ENCODE assay signal across 18 cellular contexts in the genomic region with DNA sequence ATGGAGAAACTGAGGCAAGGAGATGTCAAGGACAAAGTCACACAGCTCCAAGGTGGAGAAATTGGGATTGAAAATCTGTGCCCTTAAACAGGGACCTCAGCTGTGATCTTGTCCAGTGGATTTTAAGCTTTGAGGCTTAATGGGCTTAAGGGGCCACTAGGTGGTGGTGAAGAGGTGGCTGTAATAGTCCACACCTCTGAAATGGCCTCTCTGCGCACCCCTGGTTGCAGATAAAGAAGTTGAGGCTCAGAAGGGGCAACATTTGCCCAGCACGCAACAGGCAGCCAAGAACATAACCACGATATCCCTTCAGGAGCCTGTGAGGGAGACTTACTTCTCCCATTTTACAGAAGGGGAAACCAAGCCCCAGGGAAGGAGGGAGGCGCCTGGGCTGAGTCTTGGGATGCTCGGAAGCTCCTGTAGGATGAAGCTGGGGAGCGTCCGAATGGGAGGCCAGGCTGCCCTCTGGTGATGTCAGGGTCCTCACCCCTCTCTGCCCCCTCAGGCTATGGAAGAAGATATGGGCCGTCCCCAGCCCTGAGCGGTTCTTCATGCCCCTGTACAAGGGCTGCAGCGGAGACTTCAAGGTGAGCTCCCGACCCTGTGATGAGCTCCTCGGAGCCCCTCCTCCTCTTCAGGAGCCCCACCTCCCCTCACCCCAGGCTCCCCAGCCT. TPM values are rescaled to one million over a fixed set of nuclear protein-coding genes. Genes with fewer than 3 reads are reported as not detected.
A peak's percentile ranks its signal among the peaks of the same experiment; 100 is the strongest.
DNase-seq lines count a peak whose midpoint lies in the region; ATAC-seq, FAIRE-seq and TF ChIP-seq lines count a peak whose summit lies in the region.
"Had no signal": no experiment of that assay in that cellular context is flagged by ENCODE, and none has a peak within 500 bp of the region (broad histone marks: within the 10 kb centered on the region; RNA-seq: fewer than 3 reads in every experiment).

No MANE protein-coding gene starts in this region.

- H3K9me3 Mint-ChIP-seq in CD14-positive monocyte (peaks cover 12 to 32% (median 25%) of the 10 kb centered on the region in 7 donors), glutamatergic neuron (ENCODE audit: unreplicated experiment) (peaks cover 5% of the 10 kb centered on the region)
- H3K9me3 Mint-ChIP-seq in activated CD8-positive, alpha-beta T cell treated with anti-CD3 and anti-CD28 coated beads, Interleukin-2, amount 10 ng/mL, durations not matched to agents 7 days and 5 days (ENCODE audit: insufficient read depth), result peaks cover 4% of the 10 kb centered on the region

- in situ Hi-C loops in HepG2 (cut with HindIII; ENCODE audit: extremely low pct_ligation_motif_present, low pct_unique_long_range_greater_than_20kb), result no loop called here

- H3K9me3 ChIP-seq in DOHH2 (ENCODE audit: control insufficient read depth, insufficient read depth, low read length) (peaks cover 6% of the 10 kb centered on the region; the same call in 1 of the 2 replicates), HepG2 (ENCODE audit: low read length) (peaks cover 15% of the 10 kb centered on the region)

- H3K79me2 ChIP-seq in DOHH2 (ENCODE audit: control insufficient read depth, low read length), result no peaks in the 10 kb centered on the region
- H3K79me2 ChIP-seq in HepG2 (ENCODE audit: insufficient read depth, low read length), result no peaks in the 10 kb centered on the region

- POLR2A ChIA-PET in activated CD8-positive, alpha-beta T cell treated with anti-CD3 and anti-CD28 coated beads, Interleukin-2, amount 10 ng/mL, durations not matched to agents 7 days and 5 days (lab: Charles Lee), result interaction anchor here (1.0 kb wide), 1 partner anchor 40 kb away, joined by 3 read pairs; no protein-coding TSS in a partner anchor
- POLR2A ChIA-PET in HepG2 (lab: Yijun Ruan, JAX), result no interaction called here

- no peak for TF ChIP-seq RAD21 in HepG2 (CRISPR knock-in tag; IDR thresholded peaks at IDR 0.05)

- H3K4me3 ChIP-seq in DOHH2 (ENCODE audit: low read length) (no peak overlapping the region), HepG2 (replicated peaks in 1 of 3; ENCODE audit: insufficient read depth in 1 of 3, low read depth in 2 of 3, low read length in 3 of 3) (no peak overlapping the region)
- H3K4me3 ChIP-seq: esophagus muscularis mucosa, right atrium auricular region, SK-N-MC had no signal

- intact Hi-C loops in CD14-positive monocyte (cut with micrococcal nuclease) (no loop called here), HepG2 (cut with micrococcal nuclease; ENCODE audit: unreplicated experiment) (no loop called here)

- BruUV-seq in HepG2 (replicated peaks; lab: Mats Ljungman, UMichigan), result no TSS peak

- no peak overlapping the region for H3K4me3 Mint-ChIP-seq in CD14-positive monocyte
- no peak overlapping the region for H3K4me3 Mint-ChIP-seq in activated CD8-positive, alpha-beta T cell treated with anti-CD3 and anti-CD28 coated beads, Interleukin-2, amount 10 ng/mL, durations not matched to agents 7 days and 5 days
- H3K4me3 Mint-ChIP-seq in glutamatergic neuron (ENCODE audit: unreplicated experiment), result no peak overlapping the region
- H3K4me3 Mint-ChIP-seq: nephron progenitor cell had no signal

- ATAC-seq in activated CD8-positive, alpha-beta T cell treated with anti-CD3 and anti-CD28 coated beads, Interleukin-2, amount 10 ng/mL, durations not matched to agents 7 days and 5 days, result no peak
- 0 out of 3 replicates have a peak, but pooled peaks have one; percentile 10 for ATAC-seq in HepG2

- H3K27me3 ChIP-seq in DOHH2 (ENCODE audit: control insufficient read depth, low read length), result no peaks in the 10 kb centered on the region
- peaks cover 2 to 14% of the 10 kb centered on the region in 2 experiments; a peak in 3 of 5 replicates for H3K27me3 ChIP-seq in HepG2 (ENCODE audit: control insufficient read depth in 1 of 2, insufficient read depth in 2 of 2, low read length in 2 of 2)
- H3K27me3 ChIP-seq: right atrium auricular region had no signal

- peaks cover 13% of the 10 kb centered on the region for H3K4me1 Mint-ChIP-seq in CD14-positive monocyte
- H3K4me1 Mint-ChIP-seq in activated CD8-positive, alpha-beta T cell treated with anti-CD3 and anti-CD28 coated beads, Interleukin-2, amount 10 ng/mL, durations not matched to agents 7 days and 5 days (ENCODE audit: low read depth), result peaks cover 52% of the 10 kb centered on the region
- H3K4me1 Mint-ChIP-seq in glutamatergic neuron (ENCODE audit: low read depth, unreplicated experiment), result no peaks in the 10 kb centered on the region

- H3K27ac ChIP-seq in DOHH2 (ENCODE audit: low read depth, low read length) (no peak overlapping the region), HepG2 (ENCODE audit: extremely low read length, insufficient read depth, low read length) (no peak overlapping the region)
- H3K27ac ChIP-seq: C4-2B, esophagus muscularis mucosa, right atrium auricular region, SK-N-MC, VCaP had no signal

- no peak for TF ChIP-seq EP300 in HepG2 (IDR thresholded peaks at IDR 0.05; ENCODE audit: low read depth in 2 of 2, low read length in 2 of 2)
- TF ChIP-seq EP300 in HepG2 (CRISPR knock-in tag; IDR thresholded peaks at IDR 0.05; ENCODE audit: borderline replicate concordance), result no peak

- peaks cover 22 to 33% (median 25%) of the 10 kb centered on the region in 3 donors for H3K27me3 Mint-ChIP-seq in CD14-positive monocyte (ENCODE audit: low read depth in 3 of 3)
- no peaks in the 10 kb centered on the region for H3K27me3 Mint-ChIP-seq in activated CD8-positive, alpha-beta T cell treated with anti-CD3 and anti-CD28 coated beads, Interleukin-2, amount 10 ng/mL, durations not matched to agents 7 days and 5 days (ENCODE audit: low read depth)
- peaks cover 3% of the 10 kb centered on the region for H3K27me3 Mint-ChIP-seq in glutamatergic neuron (ENCODE audit: unreplicated experiment)

- H3K36me3 Mint-ChIP-seq in CD14-positive monocyte (peaks cover 8 to 16% of the 10 kb centered on the region in 2 donors), glutamatergic neuron (ENCODE audit: unreplicated experiment) (peaks cover 20% of the 10 kb centered on the region)
- peaks cover 92% of the 10 kb centered on the region for H3K36me3 Mint-ChIP-seq in activated CD8-positive, alpha-beta T cell treated with anti-CD3 and anti-CD28 coated beads, Interleukin-2, amount 10 ng/mL, durations not matched to agents 7 days and 5 days (ENCODE audit: low read depth)

- DNase-seq in CD14-positive monocyte (ENCODE audit: low spot score), result peak; percentile 14
- DNase-seq in activated CD8-positive, alpha-beta T cell treated with anti-CD3 and anti-CD28 coated beads, Interleukin-2, amount 10 ng/mL, durations not matched to agents 7 days and 5 days, result no peak
- DNase-seq in HepG2 (ENCODE audit: low spot score), result no peak
- no peak for DNase-seq in glutamatergic neuron
- no peak for DNase-seq in 8988T
- DNase-seq in DMS 273 treated with DMSO at 0.1 percent for 48 hours (lab: John Stamatoyannopoulos, UW), result no peak
- DNase-seq in NCI-H1694 (lab: John Stamatoyannopoulos, UW), result no peak
- DNase-seq: GDM1; nephron progenitor cell; stimulated activated CD4-positive, alpha-beta T cell treated with anti-CD3 and anti-CD28 coated beads, Interleukin-4, amount 100 ng/mL, for 4 hours; stimulated activated naive CD4-positive, alpha-beta T cell treated with Interleukin-2 at 50 U/mL for 16 hours had no signal

- FAIRE-seq in HepG2 (lab: Jason Lieb, UNC), result no peak
- FAIRE-seq: colon had no signal

- no peaks in the 10 kb centered on the region for H3K9me2 ChIP-seq in DOHH2 (replicated peaks; ENCODE audit: control insufficient read depth, low read length)

- H3K27ac Mint-ChIP-seq in CD14-positive monocyte (no peak overlapping the region), glutamatergic neuron (ENCODE audit: unreplicated experiment) (no peak overlapping the region)
- peak overlapping the region; percentile 96 for H3K27ac Mint-ChIP-seq in activated CD8-positive, alpha-beta T cell treated with anti-CD3 and anti-CD28 coated beads, Interleukin-2, amount 10 ng/mL, durations not matched to agents 7 days and 5 days
- H3K27ac Mint-ChIP-seq: nephron progenitor cell had no signal

- TF ChIP-seq POLR2A in HepG2 (IDR thresholded peaks at IDR 0.05; ENCODE audit: insufficient read depth in 1 of 2, low read depth in 2 of 2, low read length in 2 of 2), result no peak

- 78% methylated on average over 7 of the region's 12 CpGs for WGBS in HepG2 (ENCODE audit: low lambda C conversion rate)

- H3K4me2 ChIP-seq in DOHH2 (ENCODE audit: low read length) (no peak overlapping the region), HepG2 (ENCODE audit: low read depth, low read length) (no peak overlapping the region)

- no peak overlapping the region for H2AFZ ChIP-seq in HepG2 (ENCODE audit: low read length)

- H3K9ac ChIP-seq in HepG2 (ENCODE audit: insufficient read depth, low read depth, low read length), result no peak overlapping the region

- CTCF ChIA-PET in activated CD8-positive, alpha-beta T cell treated with anti-CD3 and anti-CD28 coated beads, Interleukin-2, amount 10 ng/mL, durations not matched to agents 7 days and 5 days (lab: Charles Lee), result interaction anchor here (1.8 to 2.5 kb wide), 3 partner anchors 18 to 77 kb away, joined by 6 to 11 read pairs (median 7); no protein-coding TSS in a partner anchor
- CTCF ChIA-PET in HepG2 (lab: Yijun Ruan, JAX; ENCODE audit: low intra/inter-chr PET ratio, low total read pairs), result no interaction called here

- H3K36me3 ChIP-seq in DOHH2 (ENCODE audit: control insufficient read depth, low read length) (peaks cover 80% of the 10 kb centered on the region), HepG2 (replicated peaks in 1 of 2; ENCODE audit: control insufficient read depth in 1 of 2, insufficient read depth in 2 of 2, low read length in 2 of 2) (no peaks in the 10 kb centered on the region)
- H3K36me3 ChIP-seq: esophagus muscularis mucosa, right atrium auricular region had no signal

- H4K20me1 ChIP-seq in DOHH2 (ENCODE audit: control insufficient read depth, insufficient read depth, low read depth, low read length) (no peaks in the 10 kb centered on the region), HepG2 (ENCODE audit: insufficient read depth, low read length) (no peaks in the 10 kb centered on the region)

- TF ChIP-seq CTCF in CD14-positive monocyte (IDR thresholded peaks at IDR 0.05), result no peak
- TF ChIP-seq CTCF in DOHH2 (IDR thresholded peaks at IDR 0.05; ENCODE audit: low read depth, low read length, poor library complexity, severe bottlenecking), result peak; percentile 31
- TF ChIP-seq CTCF in HepG2 (CRISPR knock-in tag; IDR thresholded peaks at IDR 0.05), result no peak
- TF ChIP-seq CTCF in glutamatergic neuron (IDR thresholded peaks at IDR 0.05; ENCODE audit: partially characterized antibody, unreplicated experiment), result no peak

- H3K4me1 ChIP-seq in DOHH2 (ENCODE audit: control insufficient read depth, low read length) (peaks cover 33% of the 10 kb centered on the region), HepG2 (ENCODE audit: insufficient read depth, low read length) (peaks cover 7% of the 10 kb centered on the region; the same call in 1 of the 2 replicates)
- H3K4me1 ChIP-seq: right atrium auricular region had no signal

- peaks cover 3% of the 10 kb centered on the region; the same call in 1 of the 2 replicates for H3F3A ChIP-seq in DOHH2 (ENCODE audit: control insufficient read depth, insufficient read depth)

RNA-seq across cellular contexts. Expression of gene IL21R, which starts 43.7 kb away (rescaled TPM):
- polyA plus RNA-seq in CD14-positive monocyte (1 to 10 TPM; 1.0 to 1.7 TPM), HepG2 (2011; rRNA removed) (0.49 and 1.6 TPM in 2 replicates)
- total RNA-seq in activated CD8-positive, alpha-beta T cell treated with anti-CD3 and anti-CD28 coated beads, Interleukin-2, amount 10 ng/mL, durations not matched to agents 7 days and 5 days, result 10 to 100 TPM; 23.5 to 24.2 TPM
- total RNA-seq in HepG2 (2016; rRNA removed; fragmentation: Illumina TruSeq; extraction: Trizol) (0.17 and 0.64 TPM in 2 replicates), glutamatergic neuron (ENCODE audit: unreplicated experiment) (0.86 TPM)
- not detected in 2 replicates for total RNA-seq in HepG2 (2016; cell fraction: cytosol; rRNA removed; fragmentation: Illumina TruSeq; extraction: Trizol; ENCODE audit: low read depth)
- 0.22 and 0.43 TPM in 2 replicates for total RNA-seq in HepG2 (2016; cell fraction: insoluble cytoplasmic fraction; rRNA removed; fragmentation: Illumina TruSeq; extraction: Trizol)
- total RNA-seq in HepG2 (2016; cell fraction: membrane; rRNA removed; fragmentation: Illumina TruSeq; extraction: Trizol), result 0.22 and 0.45 TPM in 2 replicates
- 0.28 and 0.40 TPM in 2 replicates for total RNA-seq in HepG2 (2016; cell fraction: nucleus; rRNA removed; fragmentation: Illumina TruSeq; extraction: Trizol)
- 0.62 and 1.4 TPM in 2 replicates for polyA plus RNA-seq in HepG2 (2011; cell fraction: cytosol; rRNA removed)
- 0.34 and 1.6 TPM in 2 replicates for polyA plus RNA-seq in HepG2 (2011; cell fraction: nucleus; rRNA removed)
- polyA plus RNA-seq in HepG2 (2012), result 1.1 and 2.8 TPM in 2 replicates
- polyA plus RNA-seq in HepG2 (2016; cell fraction: cytosol; fragmentation: Illumina TruSeq; extraction: Trizol; ENCODE audit: low read depth), result 0.07 and 0.09 TPM in 2 replicates
- 0.14 and 0.21 TPM in 2 replicates for polyA plus RNA-seq in HepG2 (2016; cell fraction: insoluble cytoplasmic fraction; fragmentation: Illumina TruSeq; extraction: Trizol; ENCODE audit: low read depth)
- 0.06 and 0.12 TPM in 2 replicates for polyA plus RNA-seq in HepG2 (2016; cell fraction: membrane; fragmentation: Illumina TruSeq; extraction: Trizol; ENCODE audit: low read depth)
- polyA plus RNA-seq in HepG2 (2016; cell fraction: nucleus; fragmentation: Illumina TruSeq; extraction: Trizol; ENCODE audit: insufficient read depth, low read depth), result 0.35 and 0.56 TPM in 2 replicates
- 0.56 and 3.1 TPM in 2 replicates for polyA minus RNA-seq in HepG2 (2011; rRNA and poly(A)+ RNA removed; ENCODE audit: low replicate concordance)
- 0.88 and 1.1 TPM in 2 replicates for polyA minus RNA-seq in HepG2 (2011; cell fraction: cytosol; rRNA and poly(A)+ RNA removed)
- polyA minus RNA-seq in HepG2 (2011; cell fraction: nucleus; rRNA and poly(A)+ RNA removed), result 0.26 and 0.87 TPM in 2 replicates

Comparison
In these comparisons a context has a peak if more than half of its experiments do, and no peak if none do; other contexts are left out.
1. RNA of gene IL21R, which starts 43.7 kb away (total RNA-seq): 23.5 to 24.2 TPM in activated CD8-positive, alpha-beta T cell treated with anti-CD3 and anti-CD28 coated beads, Interleukin-2, amount 10 ng/mL, durations not matched to agents 7 days and 5 days; 0.86 TPM in glutamatergic neuron (single experiment) and 0.17 to 0.64 TPM in HepG2; every median in the first group is over 10 times any median in the second.